10 cellular contexts compared by ENCODE assay signal in the genomic region with DNA sequence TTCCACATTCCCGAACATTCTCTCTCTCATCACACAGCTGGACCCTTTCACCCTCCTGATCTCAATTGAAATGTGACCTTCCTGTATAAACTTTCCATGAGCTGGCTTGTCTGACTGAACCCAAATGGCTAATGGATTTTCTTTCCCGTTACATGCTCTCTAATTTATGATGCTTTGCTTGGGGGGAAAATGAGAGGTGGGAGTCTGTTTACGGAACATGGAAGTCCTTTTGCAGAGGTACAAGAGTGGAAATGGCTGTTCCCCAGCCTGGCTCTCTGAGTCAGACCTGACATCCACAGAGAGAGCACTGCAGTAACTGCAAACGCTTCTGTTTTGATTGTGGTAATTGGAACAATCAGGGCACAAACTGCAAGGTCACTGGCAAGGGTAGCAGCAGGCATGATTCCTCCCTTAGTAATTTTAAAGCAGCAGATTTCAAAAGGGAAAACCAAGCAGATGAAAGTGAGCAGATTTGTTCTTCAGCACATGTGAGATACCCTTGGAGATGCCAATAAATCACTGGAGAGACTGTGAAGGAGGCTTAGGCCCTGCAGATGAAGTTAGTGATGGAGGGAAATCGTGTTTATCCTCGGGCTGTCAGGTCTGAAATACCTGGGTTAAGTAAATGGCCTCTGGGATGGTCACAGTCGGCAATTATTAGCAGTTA.
A peak's percentile ranks its signal among the peaks of the same experiment; 100 is the strongest.
DNase-seq lines count a peak whose midpoint lies in the region; ATAC-seq, FAIRE-seq and TF ChIP-seq lines count a peak whose summit lies in the region.
"Had no signal": no experiment of that assay in that cellular context is flagged by ENCODE, and none has a peak within 500 bp of the region (broad histone marks: within the 10 kb centered on the region; RNA-seq: fewer than 3 reads in every experiment).

No MANE protein-coding gene starts in this region.

- 44 to 48% (median 48%) methylated on average over 7 of the region's 7 CpGs for WGBS in small intestine, 3 donors

- DNase-seq in GM04503 (ENCODE audit: low read depth) (peak; percentile 69), RCC 7860 (ENCODE audit: low spot score) (peak; percentile 27), fibroblast of pulmonary artery (ENCODE audit: low read depth) (peak; percentile 67), retina (peak; percentile 61), NCI-H1930 (lab: John Stamatoyannopoulos, UW) (no peak), small intestine (no peak)
- DNase-seq: naive B cell had no signal

- no peaks in the 10 kb centered on the region for H3K27me3 ChIP-seq in small intestine (ENCODE audit: control insufficient read depth in 2 of 2, insufficient read depth in 2 of 2, low read length in 2 of 2)

- no peaks in the 10 kb centered on the region for H3K9me3 ChIP-seq in small intestine (ENCODE audit: control insufficient read depth, low read depth)

- TF ChIP-seq CTCF in fibroblast of pulmonary artery (IDR thresholded peaks at IDR 0.05; ENCODE audit: low read length, missing control alignments), result no peak

- no peak for ATAC-seq in HG03354 (IDR thresholded peaks at IDR 0.05; ENCODE audit: poor library complexity, severe bottlenecking, unreplicated experiment)
- ATAC-seq in HG03159 (IDR thresholded peaks at IDR 0.05; ENCODE audit: unreplicated experiment), result no peak
- ATAC-seq: GM12878 had no signal

- H3K4me3 ChIP-seq in fibroblast of pulmonary artery (replicated peaks; ENCODE audit: low read depth, low read length) (no peak overlapping the region), small intestine (ENCODE audit: low read depth in 1 of 2, low read length in 2 of 2) (no peak overlapping the region)
- H3K4me3 ChIP-seq: GM12878 had no signal

- H3K27ac ChIP-seq in small intestine (ENCODE audit: low read depth in 1 of 2, low read length in 1 of 2), result peak overlapping the region in 1 of 2 donors; percentile 22

- FAIRE-seq in RCC 7860 (lab: Jason Lieb, UNC), result no peak
- FAIRE-seq in small intestine (lab: Jason Lieb, UNC), result no peak
- FAIRE-seq: GM12878 had no signal

- H3K4me1 ChIP-seq in small intestine (ENCODE audit: control insufficient read depth in 2 of 2, insufficient read depth in 1 of 2, low read depth in 1 of 2, low read length in 1 of 2), result no peaks in the 10 kb centered on the region

- no peaks in the 10 kb centered on the region for H3K36me3 ChIP-seq in small intestine (ENCODE audit: control insufficient read depth in 2 of 2, insufficient read depth in 2 of 2, low read length in 2 of 2)

Comparison
In these comparisons a context has a peak if more than half of its experiments do, and no peak if none do; other contexts are left out.
1. DNase-seq: peak in GM04503 (single experiment), RCC 7860 (single experiment), fibroblast of pulmonary artery (single experiment) and retina (single experiment); none in NCI-H1930 (0 of 2) and small intestine (single experiment).